1 cellular context compared by ENCODE assay signal in the genomic region with DNA sequence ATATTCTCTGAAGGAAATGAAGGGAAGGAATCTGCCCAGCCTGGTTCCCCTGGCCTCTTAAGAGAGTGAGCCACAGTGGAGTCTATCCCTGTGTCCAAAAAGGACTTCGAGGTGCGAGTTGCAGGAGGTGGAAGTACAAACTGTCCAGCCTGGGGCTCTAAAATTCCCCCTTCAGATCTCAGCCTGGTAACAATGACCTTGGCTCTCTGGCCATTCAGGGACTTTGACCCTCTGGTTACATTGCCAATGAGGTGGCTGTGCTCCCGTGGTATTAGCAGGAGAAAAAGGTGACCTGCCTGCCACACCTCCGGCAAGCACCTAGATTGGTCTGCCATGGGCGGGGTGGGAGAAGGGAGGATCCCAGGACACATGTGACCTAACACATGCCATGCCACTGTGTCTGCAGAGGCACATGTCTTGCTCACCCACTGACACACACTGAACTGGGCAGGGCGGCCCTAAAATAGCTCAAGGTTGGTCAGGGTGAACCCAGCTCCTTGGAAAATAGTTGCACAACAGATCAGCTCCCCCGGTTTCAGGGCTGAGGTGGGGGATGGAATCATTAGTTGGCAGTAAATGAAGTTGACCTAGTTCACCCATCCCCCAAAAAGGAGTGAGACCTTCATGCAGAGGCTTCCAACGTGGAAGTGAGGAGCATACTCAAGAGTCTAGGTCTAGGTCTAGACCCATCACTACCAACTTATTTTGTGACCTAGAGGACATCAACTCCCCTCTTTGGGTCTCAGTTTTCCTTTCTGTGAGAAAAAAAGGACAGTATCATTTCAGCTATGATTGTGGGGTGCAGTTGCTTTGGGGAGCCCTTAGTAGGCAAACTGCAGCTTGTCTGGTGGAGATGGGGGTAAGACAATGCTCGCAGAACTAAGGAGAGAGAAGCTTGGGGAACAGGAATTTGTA.
TF ChIP-seq lines count a peak whose summit lies in the region.

No MANE protein-coding gene starts in this region.

TF ChIP-seq in HepG2, 621 proteins besides CTCF, POLR2A, EP300 and RAD21 (continued from another document and continues in another):
- TF ChIP-seq NCOA1 (CRISPR knock-in tag; IDR thresholded peaks at IDR 0.05) (0 out of 2 replicates have a peak, but pooled peaks have one; percentile 6), ZNF441 (CRISPR knock-in tag; IDR thresholded peaks at IDR 0.05; ENCODE audit: borderline replicate concordance) (peak; percentile 53; the same call in 1 of the 2 replicates), SAP130 (CRISPR knock-in tag; IDR thresholded peaks at IDR 0.05; ENCODE audit: low read depth) (peak; percentile 96), CCAR2 (optimal IDR thresholded peaks at IDR 0.05; ENCODE audit: low read depth, low read length) (no peak), TSC22D2 (CRISPR knock-in tag; IDR thresholded peaks at IDR 0.05; ENCODE audit: borderline replicate concordance) (no peak), ZNF317 (CRISPR knock-in tag; IDR thresholded peaks at IDR 0.05) (peak; percentile 93), SRF (IDR thresholded peaks at IDR 0.05; ENCODE audit: low read depth, low read length) (no peak), NFE2L2 (IDR thresholded peaks at IDR 0.05; ENCODE audit: low read length) (peak; percentile 15; the same call in 1 of the 2 replicates), ZNF33B (CRISPR knock-in tag; IDR thresholded peaks at IDR 0.05) (peak; percentile 25; the same call in 1 of the 2 replicates), ZNF12 (CRISPR knock-in tag; IDR thresholded peaks at IDR 0.05) (no peak), MTF2 (CRISPR knock-in tag; IDR thresholded peaks at IDR 0.05; ENCODE audit: borderline replicate concordance) (0 out of 2 replicates have a peak, but pooled peaks have one; percentile 3), RFX1 (IDR thresholded peaks at IDR 0.05) (no peak), ZSCAN22 (CRISPR knock-in tag; IDR thresholded peaks at IDR 0.05) (no peak), ZNF678 (CRISPR knock-in tag; IDR thresholded peaks at IDR 0.05) (peak; percentile 41; the same call in 1 of the 2 replicates), ZNF335 (CRISPR knock-in tag; IDR thresholded peaks at IDR 0.05) (no peak), ZNF232 (CRISPR knock-in tag; IDR thresholded peaks at IDR 0.05; ENCODE audit: borderline replicate concordance) (peak; percentile 97), ARNT2 (CRISPR knock-in tag; IDR thresholded peaks at IDR 0.05; ENCODE audit: low read depth) (peak; percentile 48), SMARCC2 (IDR thresholded peaks at IDR 0.05) (no peak), HNF4G (IDR thresholded peaks at IDR 0.05; ENCODE audit: borderline replicate concordance, low read depth, low read length) (peak; percentile 92), HNF4G (CRISPR knock-in tag; IDR thresholded peaks at IDR 0.05; ENCODE audit: borderline replicate concordance, low read depth) (peak; percentile 96), TP53 (CRISPR knock-in tag; conservative IDR thresholded peaks at IDR 0.05) (0 out of 2 replicates have a peak, but pooled peaks have one; percentile 50), ZNF225 (CRISPR knock-in tag; IDR thresholded peaks at IDR 0.05) (peak; percentile 82; the same call in 1 of the 2 replicates), FOXO1 (CRISPR knock-in tag; IDR thresholded peaks at IDR 0.05) (no peak; the same call in 1 of the 2 replicates), NAIF1 (CRISPR knock-in tag; IDR thresholded peaks at IDR 0.05; ENCODE audit: borderline replicate concordance) (no peak), SP5 (CRISPR knock-in tag; IDR thresholded peaks at IDR 0.05; ENCODE audit: borderline replicate concordance, low read depth) (peak; percentile 91), ELF4 (CRISPR knock-in tag; IDR thresholded peaks at IDR 0.05; ENCODE audit: borderline replicate concordance) (peak; percentile 68; the same call in 1 of the 2 replicates), MXD4 (CRISPR knock-in tag; IDR thresholded peaks at IDR 0.05) (peak; percentile 83; the same call in 1 of the 2 replicates), ATF1 (CRISPR knock-in tag; IDR thresholded peaks at IDR 0.05) (no peak)
- TF ChIP-seq, protein P1, sequence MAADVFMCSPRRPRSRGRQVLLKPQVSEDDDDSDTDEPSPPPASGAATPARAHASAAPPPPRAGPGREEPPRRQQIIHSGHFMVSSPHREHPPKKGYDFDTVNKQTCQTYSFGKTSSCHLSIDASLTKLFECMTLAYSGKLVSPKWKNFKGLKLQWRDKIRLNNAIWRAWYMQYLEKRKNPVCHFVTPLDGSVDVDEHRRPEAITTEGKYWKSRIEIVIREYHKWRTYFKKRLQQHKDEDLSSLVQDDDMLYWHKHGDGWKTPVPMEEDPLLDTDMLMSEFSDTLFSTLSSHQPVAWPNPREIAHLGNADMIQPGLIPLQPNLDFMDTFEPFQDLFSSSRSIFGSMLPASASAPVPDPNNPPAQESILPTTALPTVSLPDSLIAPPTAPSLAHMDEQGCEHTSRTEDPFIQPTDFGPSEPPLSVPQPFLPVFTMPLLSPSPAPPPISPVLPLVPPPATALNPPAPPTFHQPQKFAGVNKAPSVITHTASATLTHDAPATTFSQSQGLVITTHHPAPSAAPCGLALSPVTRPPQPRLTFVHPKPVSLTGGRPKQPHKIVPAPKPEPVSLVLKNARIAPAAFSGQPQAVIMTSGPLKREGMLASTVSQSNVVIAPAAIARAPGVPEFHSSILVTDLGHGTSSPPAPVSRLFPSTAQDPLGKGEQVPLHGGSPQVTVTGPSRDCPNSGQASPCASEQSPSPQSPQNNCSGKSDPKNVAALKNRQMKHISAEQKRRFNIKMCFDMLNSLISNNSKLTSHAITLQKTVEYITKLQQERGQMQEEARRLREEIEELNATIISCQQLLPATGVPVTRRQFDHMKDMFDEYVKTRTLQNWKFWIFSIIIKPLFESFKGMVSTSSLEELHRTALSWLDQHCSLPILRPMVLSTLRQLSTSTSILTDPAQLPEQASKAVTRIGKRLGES (CRISPR knock-in tag; IDR thresholded peaks at IDR 0.05; ENCODE audit: borderline replicate concordance): no peak; the same call in 1 of the 2 replicates
- TF ChIP-seq, protein P2, sequence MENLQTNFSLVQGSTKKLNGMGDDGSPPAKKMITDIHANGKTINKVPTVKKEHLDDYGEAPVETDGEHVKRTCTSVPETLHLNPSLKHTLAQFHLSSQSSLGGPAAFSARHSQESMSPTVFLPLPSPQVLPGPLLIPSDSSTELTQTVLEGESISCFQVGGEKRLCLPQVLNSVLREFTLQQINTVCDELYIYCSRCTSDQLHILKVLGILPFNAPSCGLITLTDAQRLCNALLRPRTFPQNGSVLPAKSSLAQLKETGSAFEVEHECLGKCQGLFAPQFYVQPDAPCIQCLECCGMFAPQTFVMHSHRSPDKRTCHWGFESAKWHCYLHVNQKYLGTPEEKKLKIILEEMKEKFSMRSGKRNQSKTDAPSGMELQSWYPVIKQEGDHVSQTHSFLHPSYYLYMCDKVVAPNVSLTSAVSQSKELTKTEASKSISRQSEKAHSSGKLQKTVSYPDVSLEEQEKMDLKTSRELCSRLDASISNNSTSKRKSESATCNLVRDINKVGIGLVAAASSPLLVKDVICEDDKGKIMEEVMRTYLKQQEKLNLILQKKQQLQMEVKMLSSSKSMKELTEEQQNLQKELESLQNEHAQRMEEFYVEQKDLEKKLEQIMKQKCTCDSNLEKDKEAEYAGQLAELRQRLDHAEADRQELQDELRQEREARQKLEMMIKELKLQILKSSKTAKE (CRISPR knock-in tag; IDR thresholded peaks at IDR 0.05; ENCODE audit: borderline replicate concordance): peak; percentile 67
- TF ChIP-seq, protein P3, sequence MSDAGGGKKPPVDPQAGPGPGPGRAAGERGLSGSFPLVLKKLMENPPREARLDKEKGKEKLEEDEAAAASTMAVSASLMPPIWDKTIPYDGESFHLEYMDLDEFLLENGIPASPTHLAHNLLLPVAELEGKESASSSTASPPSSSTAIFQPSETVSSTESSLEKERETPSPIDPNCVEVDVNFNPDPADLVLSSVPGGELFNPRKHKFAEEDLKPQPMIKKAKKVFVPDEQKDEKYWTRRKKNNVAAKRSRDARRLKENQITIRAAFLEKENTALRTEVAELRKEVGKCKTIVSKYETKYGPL (CRISPR knock-in tag; IDR thresholded peaks at IDR 0.05): peak; percentile 67; the same call in 1 of the 2 replicates
- TF ChIP-seq, protein P4, sequence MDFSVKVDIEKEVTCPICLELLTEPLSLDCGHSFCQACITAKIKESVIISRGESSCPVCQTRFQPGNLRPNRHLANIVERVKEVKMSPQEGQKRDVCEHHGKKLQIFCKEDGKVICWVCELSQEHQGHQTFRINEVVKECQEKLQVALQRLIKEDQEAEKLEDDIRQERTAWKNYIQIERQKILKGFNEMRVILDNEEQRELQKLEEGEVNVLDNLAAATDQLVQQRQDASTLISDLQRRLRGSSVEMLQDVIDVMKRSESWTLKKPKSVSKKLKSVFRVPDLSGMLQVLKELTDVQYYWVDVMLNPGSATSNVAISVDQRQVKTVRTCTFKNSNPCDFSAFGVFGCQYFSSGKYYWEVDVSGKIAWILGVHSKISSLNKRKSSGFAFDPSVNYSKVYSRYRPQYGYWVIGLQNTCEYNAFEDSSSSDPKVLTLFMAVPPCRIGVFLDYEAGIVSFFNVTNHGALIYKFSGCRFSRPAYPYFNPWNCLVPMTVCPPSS (IDR thresholded peaks at IDR 0.05): no peak
- TF ChIP-seq, protein P5, sequence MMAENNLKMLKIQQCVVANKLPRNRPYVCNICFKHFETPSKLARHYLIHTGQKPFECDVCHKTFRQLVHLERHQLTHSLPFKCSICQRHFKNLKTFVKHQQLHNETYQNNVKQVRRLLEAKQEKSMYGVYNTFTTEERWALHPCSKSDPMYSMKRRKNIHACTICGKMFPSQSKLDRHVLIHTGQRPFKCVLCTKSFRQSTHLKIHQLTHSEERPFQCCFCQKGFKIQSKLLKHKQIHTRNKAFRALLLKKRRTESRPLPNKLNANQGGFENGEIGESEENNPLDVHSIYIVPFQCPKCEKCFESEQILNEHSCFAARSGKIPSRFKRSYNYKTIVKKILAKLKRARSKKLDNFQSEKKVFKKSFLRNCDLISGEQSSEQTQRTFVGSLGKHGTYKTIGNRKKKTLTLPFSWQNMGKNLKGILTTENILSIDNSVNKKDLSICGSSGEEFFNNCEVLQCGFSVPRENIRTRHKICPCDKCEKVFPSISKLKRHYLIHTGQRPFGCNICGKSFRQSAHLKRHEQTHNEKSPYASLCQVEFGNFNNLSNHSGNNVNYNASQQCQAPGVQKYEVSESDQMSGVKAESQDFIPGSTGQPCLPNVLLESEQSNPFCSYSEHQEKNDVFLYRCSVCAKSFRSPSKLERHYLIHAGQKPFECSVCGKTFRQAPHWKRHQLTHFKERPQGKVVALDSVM (CRISPR knock-in tag; IDR thresholded peaks at IDR 0.05): no peak
- TF ChIP-seq, protein P6, sequence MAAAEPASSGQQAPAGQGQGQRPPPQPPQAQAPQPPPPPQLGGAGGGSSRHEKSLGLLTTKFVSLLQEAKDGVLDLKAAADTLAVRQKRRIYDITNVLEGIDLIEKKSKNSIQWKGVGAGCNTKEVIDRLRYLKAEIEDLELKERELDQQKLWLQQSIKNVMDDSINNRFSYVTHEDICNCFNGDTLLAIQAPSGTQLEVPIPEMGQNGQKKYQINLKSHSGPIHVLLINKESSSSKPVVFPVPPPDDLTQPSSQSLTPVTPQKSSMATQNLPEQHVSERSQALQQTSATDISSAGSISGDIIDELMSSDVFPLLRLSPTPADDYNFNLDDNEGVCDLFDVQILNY (CRISPR knock-in tag; conservative IDR thresholded peaks at IDR 0.05): no peak
- TF ChIP-seq, protein P7, sequence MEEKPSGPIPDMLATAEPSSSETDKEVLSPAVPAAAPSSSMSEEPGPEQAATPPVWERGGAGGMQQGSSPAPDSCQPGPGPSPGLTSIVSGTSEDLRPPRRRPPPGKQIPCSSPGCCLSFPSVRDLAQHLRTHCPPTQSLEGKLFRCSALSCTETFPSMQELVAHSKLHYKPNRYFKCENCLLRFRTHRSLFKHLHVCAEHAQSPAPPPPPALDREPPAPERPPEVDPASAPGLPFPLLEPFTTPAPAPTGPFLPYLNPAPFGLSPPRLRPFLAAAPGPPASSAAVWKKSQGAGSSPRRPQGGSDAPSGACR (CRISPR knock-in tag; IDR thresholded peaks at IDR 0.05): no peak; the same call in 1 of the 2 replicates
- TF ChIP-seq, protein P8, sequence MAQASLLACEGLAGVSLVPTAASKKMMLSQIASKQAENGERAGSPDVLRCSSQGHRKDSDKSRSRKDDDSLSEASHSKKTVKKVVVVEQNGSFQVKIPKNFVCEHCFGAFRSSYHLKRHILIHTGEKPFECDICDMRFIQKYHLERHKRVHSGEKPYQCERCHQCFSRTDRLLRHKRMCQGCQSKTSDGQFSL (CRISPR knock-in tag; IDR thresholded peaks at IDR 0.05): 0 out of 2 replicates have a peak, but pooled peaks have one; percentile 33
- TF ChIP-seq, protein P9, sequence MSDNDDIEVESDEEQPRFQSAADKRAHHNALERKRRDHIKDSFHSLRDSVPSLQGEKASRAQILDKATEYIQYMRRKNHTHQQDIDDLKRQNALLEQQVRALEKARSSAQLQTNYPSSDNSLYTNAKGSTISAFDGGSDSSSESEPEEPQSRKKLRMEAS (IDR thresholded peaks at IDR 0.05): peak; percentile 98
- TF ChIP-seq, protein P10, sequence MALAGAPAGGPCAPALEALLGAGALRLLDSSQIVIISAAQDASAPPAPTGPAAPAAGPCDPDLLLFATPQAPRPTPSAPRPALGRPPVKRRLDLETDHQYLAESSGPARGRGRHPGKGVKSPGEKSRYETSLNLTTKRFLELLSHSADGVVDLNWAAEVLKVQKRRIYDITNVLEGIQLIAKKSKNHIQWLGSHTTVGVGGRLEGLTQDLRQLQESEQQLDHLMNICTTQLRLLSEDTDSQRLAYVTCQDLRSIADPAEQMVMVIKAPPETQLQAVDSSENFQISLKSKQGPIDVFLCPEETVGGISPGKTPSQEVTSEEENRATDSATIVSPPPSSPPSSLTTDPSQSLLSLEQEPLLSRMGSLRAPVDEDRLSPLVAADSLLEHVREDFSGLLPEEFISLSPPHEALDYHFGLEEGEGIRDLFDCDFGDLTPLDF (CRISPR knock-in tag; IDR thresholded peaks at IDR 0.05): no peak
- TF ChIP-seq, protein P11, sequence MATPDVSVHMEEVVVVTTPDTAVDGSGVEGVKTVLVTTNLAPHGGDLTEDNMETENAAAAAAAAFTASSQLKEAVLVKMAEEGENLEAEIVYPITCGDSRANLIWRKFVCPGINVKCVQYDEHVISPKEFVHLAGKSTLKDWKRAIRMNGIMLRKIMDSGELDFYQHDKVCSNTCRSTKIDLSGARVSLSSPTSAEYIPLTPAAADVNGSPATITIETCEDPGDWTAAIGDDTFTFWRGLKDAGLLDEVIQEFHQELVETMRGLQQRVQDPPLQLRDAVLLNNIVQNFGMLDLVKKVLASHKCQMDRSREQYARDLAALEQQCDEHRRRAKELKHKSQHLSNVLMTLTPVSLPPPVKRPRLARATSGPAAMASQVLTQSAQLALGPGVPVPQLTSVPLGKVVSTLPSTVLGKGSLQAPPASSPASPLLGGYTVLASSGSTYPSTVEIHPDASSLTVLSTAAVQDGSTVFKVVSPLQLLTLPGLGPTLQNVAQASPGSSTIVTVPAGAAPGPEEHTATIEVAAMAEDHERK (CRISPR knock-in tag; IDR thresholded peaks at IDR 0.05; ENCODE audit: low read depth): no peak
- TF ChIP-seq, protein P12, sequence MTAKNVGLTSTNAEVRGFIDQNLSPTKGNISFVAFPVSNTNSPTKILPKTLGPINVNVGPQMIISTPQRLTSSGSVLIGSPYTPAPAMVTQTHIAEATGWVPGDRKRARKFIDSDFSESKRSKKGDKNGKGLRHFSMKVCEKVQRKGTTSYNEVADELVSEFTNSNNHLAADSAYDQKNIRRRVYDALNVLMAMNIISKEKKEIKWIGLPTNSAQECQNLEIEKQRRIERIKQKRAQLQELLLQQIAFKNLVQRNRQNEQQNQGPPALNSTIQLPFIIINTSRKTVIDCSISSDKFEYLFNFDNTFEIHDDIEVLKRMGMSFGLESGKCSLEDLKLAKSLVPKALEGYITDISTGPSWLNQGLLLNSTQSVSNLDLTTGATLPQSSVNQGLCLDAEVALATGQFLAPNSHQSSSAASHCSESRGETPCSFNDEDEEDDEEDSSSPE (CRISPR knock-in tag; IDR thresholded peaks at IDR 0.05): peak; percentile 43; the same call in 1 of the 2 replicates
